16 cellular contexts compared by ENCODE assay signal in genomic region chr3:178392553-178392952, GRCh38.
DNase-seq lines count a peak whose midpoint lies in the region; ATAC-seq and TF ChIP-seq lines count a peak whose summit lies in the region.
"Had no signal": no experiment of that assay in that cellular context is flagged by ENCODE, and none has a peak within 500 bp of the region (broad histone marks: within the 10 kb centered on the region; RNA-seq: fewer than 3 reads in every experiment).

No MANE protein-coding gene starts in this region.

- no peak overlapping the region for H3K4ac ChIP-seq in mesendoderm (ENCODE audit: low read depth, low read length)

- H3K27ac Mint-ChIP-seq in activated CD4-positive, alpha-beta memory T cell treated with anti-CD3 and anti-CD28 coated beads for 36 hours, result no peak overlapping the region
- H3K27ac Mint-ChIP-seq: activated naive CD8-positive, alpha-beta T cell treated with anti-CD3 and anti-CD28 coated beads, Interleukin-2, amount 50 U/mL, for 24 hours; naive thymus-derived CD4-positive, alpha-beta T cell; T-helper 2 cell treated with Interferon-gamma antibody and Interleukin-4, amounts not matched to agents 5 μg/mL and 100 μg/mL, for 36 hours had no signal

- peaks cover 0 to 8% of the 10 kb centered on the region in 2 experiments; a peak in 1 of 4 replicates for H3K4me1 ChIP-seq in SK-N-SH (ENCODE audit: control insufficient read depth in 1 of 2, insufficient read depth in 2 of 2, low read depth in 1 of 2, low read length in 1 of 2)
- H3K4me1 ChIP-seq in subcutaneous abdominal adipose tissue (ENCODE audit: control insufficient read depth in 5 of 5, insufficient read depth in 5 of 5, low read length in 5 of 5), result peaks cover 0 to 20% (median 10%) of the 10 kb centered on the region in 5 donors
- peaks cover 0 to 24% (median 15%) of the 10 kb centered on the region in 4 donors for H3K4me1 ChIP-seq in sigmoid colon
- H3K4me1 ChIP-seq in mesendoderm (ENCODE audit: control insufficient read depth, low read depth, low read length), result no peaks in the 10 kb centered on the region

- no peaks in the 10 kb centered on the region for H4K20me1 ChIP-seq in SK-N-SH (ENCODE audit: insufficient read depth)

- TF ChIP-seq CTCF in SK-N-SH (IDR thresholded peaks at IDR 0.05) (no peak), fibroblast of mammary gland (conservative IDR thresholded peaks at IDR 0.05; ENCODE audit: control insufficient read depth, insufficient read depth, low read depth, low read length) (no peak), sigmoid colon (IDR thresholded peaks at IDR 0.05) (no peak)

- no peaks in the 10 kb centered on the region for H3K9me2 ChIP-seq in SK-N-SH

- H2BK120ac ChIP-seq in mesendoderm (ENCODE audit: low read depth, low read length), result no peak overlapping the region

- no peaks in the 10 kb centered on the region for H3K36me3 ChIP-seq in SK-N-SH (replicated peaks in 1 of 2; ENCODE audit: control insufficient read depth in 1 of 2, insufficient read depth in 2 of 2, low read length in 1 of 2)
- no peaks in the 10 kb centered on the region for H3K36me3 ChIP-seq in subcutaneous abdominal adipose tissue (ENCODE audit: control insufficient read depth in 5 of 5, insufficient read depth in 5 of 5, low read length in 5 of 5)
- H3K36me3 ChIP-seq in sigmoid colon, result no peaks in the 10 kb centered on the region
- H3K36me3 ChIP-seq in mesendoderm (ENCODE audit: control insufficient read depth, insufficient read depth, low read length), result no peaks in the 10 kb centered on the region
- H3K36me3 ChIP-seq: upper lobe of left lung had no signal

- H2AK5ac ChIP-seq in mesendoderm (ENCODE audit: low read length), result no peak overlapping the region

- no peak for TF ChIP-seq RAD21 in SK-N-SH (IDR thresholded peaks at IDR 0.05; ENCODE audit: low read length)

- H3K79me2 ChIP-seq in SK-N-SH (ENCODE audit: insufficient read depth) (no peaks in the 10 kb centered on the region), mesendoderm (ENCODE audit: control insufficient read depth, insufficient read depth, low read length) (no peaks in the 10 kb centered on the region)

- no peak overlapping the region for H4K8ac ChIP-seq in mesendoderm (ENCODE audit: low read depth, low read length)

- H3F3A ChIP-seq in SK-N-SH (replicated peaks; ENCODE audit: insufficient read depth), result peaks cover 4% of the 10 kb centered on the region

- no peaks in the 10 kb centered on the region for H3K79me1 ChIP-seq in mesendoderm (ENCODE audit: low read length)

- H3K9me3 ChIP-seq in SK-N-SH (no peaks in the 10 kb centered on the region), subcutaneous abdominal adipose tissue (ENCODE audit: control insufficient read depth in 5 of 5, low read length in 5 of 5) (no peaks in the 10 kb centered on the region), sigmoid colon (no peaks in the 10 kb centered on the region)
- H3K9me3 ChIP-seq: upper lobe of left lung had no signal

- H2BK15ac ChIP-seq in mesendoderm (replicated peaks; ENCODE audit: low read depth), result no peak overlapping the region

- 49% methylated on average over 2 of the region's 2 CpGs for WGBS in SK-N-SH (ENCODE audit: low lambda C conversion rate)
- WGBS in sigmoid colon, 2 donors, result 49 to 50% methylated on average over 2 of the region's 2 CpGs
- no CpG with 5 or more reads among the region's 2 CpGs for WGBS in mesendoderm (ENCODE audit: extremely low coverage, insufficient coverage, low lambda C conversion rate)

- no peak overlapping the region for H2BK5ac ChIP-seq in mesendoderm (ENCODE audit: low read length)

- no peak overlapping the region for H3K56ac ChIP-seq in mesendoderm (ENCODE audit: low read length)

- H3K4me2 ChIP-seq in SK-N-SH (no peak overlapping the region), mesendoderm (ENCODE audit: low read length) (no peak overlapping the region)
- H3K4me2 ChIP-seq: smooth muscle cell had no signal

- H2AFZ ChIP-seq in SK-N-SH (ENCODE audit: low read depth), result peak overlapping the region; percentile 3; the same call in 1 of the 2 replicates

- ATAC-seq in activated T-cell treated with anti-CD3 and anti-CD28 coated beads, Interleukin-2, amount 50 U/mL, for 4 hours, result peak; percentile 30 to 62
- ATAC-seq: activated naive CD8-positive, alpha-beta T cell treated with anti-CD3 and anti-CD28 coated beads, Interleukin-2, amount 50 U/mL, for 24 hours; naive thymus-derived CD4-positive, alpha-beta T cell had no signal

- no peaks in the 10 kb centered on the region for H3K4me1 Mint-ChIP-seq in activated T-cell treated with anti-CD3 and anti-CD28 coated beads, Interleukin-2, amount 50 U/mL, for 4 hours (ENCODE audit: low read depth)
- peaks cover 4% of the 10 kb centered on the region for H3K4me1 Mint-ChIP-seq in activated CD4-positive, alpha-beta memory T cell treated with anti-CD3 and anti-CD28 coated beads for 36 hours (ENCODE audit: low read depth)
- H3K4me1 Mint-ChIP-seq: naive thymus-derived CD4-positive, alpha-beta T cell had no signal

- no peaks in the 10 kb centered on the region for H3K27me3 Mint-ChIP-seq in activated T-cell treated with anti-CD3 and anti-CD28 coated beads, Interleukin-2, amount 50 U/mL, for 4 hours (ENCODE audit: low read depth)
- peaks cover 13% of the 10 kb centered on the region for H3K27me3 Mint-ChIP-seq in activated CD4-positive, alpha-beta memory T cell treated with anti-CD3 and anti-CD28 coated beads for 36 hours

- no peak overlapping the region for H4K5ac ChIP-seq in mesendoderm (ENCODE audit: low read length)

- H3K27me3 ChIP-seq in SK-N-SH (ENCODE audit: insufficient read depth) (no peaks in the 10 kb centered on the region), subcutaneous abdominal adipose tissue (ENCODE audit: control insufficient read depth in 5 of 5, insufficient read depth in 4 of 5, low read length in 5 of 5) (no peaks in the 10 kb centered on the region), sigmoid colon (no peaks in the 10 kb centered on the region), mesendoderm (ENCODE audit: insufficient read depth, low read length, poor library complexity) (no peaks in the 10 kb centered on the region)
- H3K27me3 ChIP-seq: upper lobe of left lung had no signal

- no peak overlapping the region for H3K9ac ChIP-seq in SK-N-SH
- H3K9ac ChIP-seq in subcutaneous abdominal adipose tissue (ENCODE audit: low read length in 5 of 5), result no peak overlapping the region
- H3K9ac ChIP-seq in mesendoderm (ENCODE audit: low read length), result no peak overlapping the region

- H3K18ac ChIP-seq in mesendoderm (ENCODE audit: low read length), result no peak overlapping the region

- DNase-seq in activated T-cell treated with anti-CD3 and anti-CD28 coated beads, Interleukin-2, amount 50 U/mL, for 4 hours, result no peak
- DNase-seq in activated T-cell treated with anti-CD3 and anti-CD28 coated beads for 4 hours, result no peak
- no peak for DNase-seq in SK-N-SH
- DNase-seq in fibroblast of mammary gland (ENCODE audit: low read depth), result peak; percentile 78
- DNase-seq in activated CD4-positive, alpha-beta memory T cell treated with anti-CD3 and anti-CD28 coated beads for 36 hours, result no peak
- no peak for DNase-seq in sigmoid colon
- no peak for DNase-seq in mesendoderm
- DNase-seq: activated naive CD8-positive, alpha-beta T cell treated with anti-CD3 and anti-CD28 coated beads, Interleukin-2, amount 50 U/mL, for 24 hours; AML-193; GDM1; naive thymus-derived CD4-positive, alpha-beta T cell; NCI-H1930; upper lobe of left lung had no signal

- TF ChIP-seq EP300 in SK-N-SH (IDR thresholded peaks at IDR 0.05; ENCODE audit: borderline replicate concordance in 1 of 2, low read depth in 1 of 2, low read length in 1 of 2), result no peak
- no peak for TF ChIP-seq EP300 in sigmoid colon (IDR thresholded peaks at IDR 0.05)

- TF ChIP-seq POLR2A in sigmoid colon (IDR thresholded peaks at IDR 0.05), result no peak

- no peaks in the 10 kb centered on the region for H3K9me3 Mint-ChIP-seq in activated T-cell treated with anti-CD3 and anti-CD28 coated beads, Interleukin-2, amount 50 U/mL, for 4 hours
- H3K9me3 Mint-ChIP-seq in activated CD4-positive, alpha-beta memory T cell treated with anti-CD3 and anti-CD28 coated beads for 36 hours, result no peaks in the 10 kb centered on the region
- H3K9me3 Mint-ChIP-seq: activated naive CD8-positive, alpha-beta T cell treated with anti-CD3 and anti-CD28 coated beads, Interleukin-2, amount 50 U/mL, for 24 hours; naive thymus-derived CD4-positive, alpha-beta T cell; T-helper 2 cell treated with Interferon-gamma antibody and Interleukin-4, amounts not matched to agents 5 μg/mL and 100 μg/mL, for 36 hours had no signal

- H3K27ac ChIP-seq in SK-N-SH (ENCODE audit: low read depth in 2 of 2, low read length in 1 of 2), result no peak overlapping the region
- peak overlapping the region; percentile 35 for H3K27ac ChIP-seq in subcutaneous abdominal adipose tissue (ENCODE audit: low read depth, low read length)
- H3K27ac ChIP-seq in sigmoid colon, result peak overlapping the region in 2 of 4 donors; percentile 4 to 63
- no peak overlapping the region for H3K27ac ChIP-seq in mesendoderm (ENCODE audit: low read depth, low read length)
- H3K27ac ChIP-seq: upper lobe of left lung had no signal

- H3K36me3 Mint-ChIP-seq in activated T-cell treated with anti-CD3 and anti-CD28 coated beads, Interleukin-2, amount 50 U/mL, for 4 hours (ENCODE audit: insufficient read depth), result no peaks in the 10 kb centered on the region
- no peaks in the 10 kb centered on the region for H3K36me3 Mint-ChIP-seq in activated CD4-positive, alpha-beta memory T cell treated with anti-CD3 and anti-CD28 coated beads for 36 hours
- H3K36me3 Mint-ChIP-seq: naive thymus-derived CD4-positive, alpha-beta T cell had no signal

- no peak overlapping the region for H3K23ac ChIP-seq in mesendoderm (ENCODE audit: low read length)

- CTCF ChIA-PET in SK-N-SH (lab: Yijun Ruan, JAX), result interaction anchor here (2.5 kb wide), 1 partner anchor 44 kb away, joined by 7 read pairs; no protein-coding TSS in a partner anchor
- CTCF ChIA-PET in activated CD4-positive, alpha-beta memory T cell treated with anti-CD3 and anti-CD28 coated beads for 36 hours (lab: Charles Lee), result interaction anchor here (0.6 to 1.0 kb wide), 2 partner anchors 43 to 1194 kb away, joined by 3 read pairs; no protein-coding TSS in a partner anchor

- POLR2A ChIA-PET in SK-N-SH (lab: Yijun Ruan, JAX), result no interaction called here
- POLR2A ChIA-PET in activated CD4-positive, alpha-beta memory T cell treated with anti-CD3 and anti-CD28 coated beads for 36 hours (lab: Charles Lee), result no interaction called here

- intact Hi-C loops in activated CD4-positive, alpha-beta memory T cell treated with anti-CD3 and anti-CD28 coated beads for 36 hours (cut with micrococcal nuclease), result loop anchor here (1.0 kb wide), 1 partner anchor 28 kb away; no protein-coding TSS in a partner anchor
- intact Hi-C loops in sigmoid colon (cut with DNase I), result no loop called here

- no peak overlapping the region for H3K4me3 Mint-ChIP-seq in activated T-cell treated with anti-CD3 and anti-CD28 coated beads, Interleukin-2, amount 50 U/mL, for 4 hours
- H3K4me3 Mint-ChIP-seq in activated CD4-positive, alpha-beta memory T cell treated with anti-CD3 and anti-CD28 coated beads for 36 hours, result no peak overlapping the region
- H3K4me3 Mint-ChIP-seq: activated naive CD8-positive, alpha-beta T cell treated with anti-CD3 and anti-CD28 coated beads, Interleukin-2, amount 50 U/mL, for 24 hours; naive thymus-derived CD4-positive, alpha-beta T cell; T-helper 2 cell treated with Interferon-gamma antibody and Interleukin-4, amounts not matched to agents 5 μg/mL and 100 μg/mL, for 36 hours had no signal

- H3K4me3 ChIP-seq in SK-N-SH (ENCODE audit: low read depth in 2 of 2, low read length in 1 of 2), result no peak overlapping the region
- no peak overlapping the region for H3K4me3 ChIP-seq in fibroblast of mammary gland (ENCODE audit: control insufficient read depth, low read depth, low read length)
- H3K4me3 ChIP-seq in subcutaneous abdominal adipose tissue (ENCODE audit: low read depth in 1 of 5, low read length in 5 of 5), result no peak overlapping the region
- no peak overlapping the region for H3K4me3 ChIP-seq in sigmoid colon
- no peak overlapping the region for H3K4me3 ChIP-seq in mesendoderm (ENCODE audit: low read length)
- H3K4me3 ChIP-seq: smooth muscle cell, upper lobe of left lung had no signal
